In the genomic region with DNA sequence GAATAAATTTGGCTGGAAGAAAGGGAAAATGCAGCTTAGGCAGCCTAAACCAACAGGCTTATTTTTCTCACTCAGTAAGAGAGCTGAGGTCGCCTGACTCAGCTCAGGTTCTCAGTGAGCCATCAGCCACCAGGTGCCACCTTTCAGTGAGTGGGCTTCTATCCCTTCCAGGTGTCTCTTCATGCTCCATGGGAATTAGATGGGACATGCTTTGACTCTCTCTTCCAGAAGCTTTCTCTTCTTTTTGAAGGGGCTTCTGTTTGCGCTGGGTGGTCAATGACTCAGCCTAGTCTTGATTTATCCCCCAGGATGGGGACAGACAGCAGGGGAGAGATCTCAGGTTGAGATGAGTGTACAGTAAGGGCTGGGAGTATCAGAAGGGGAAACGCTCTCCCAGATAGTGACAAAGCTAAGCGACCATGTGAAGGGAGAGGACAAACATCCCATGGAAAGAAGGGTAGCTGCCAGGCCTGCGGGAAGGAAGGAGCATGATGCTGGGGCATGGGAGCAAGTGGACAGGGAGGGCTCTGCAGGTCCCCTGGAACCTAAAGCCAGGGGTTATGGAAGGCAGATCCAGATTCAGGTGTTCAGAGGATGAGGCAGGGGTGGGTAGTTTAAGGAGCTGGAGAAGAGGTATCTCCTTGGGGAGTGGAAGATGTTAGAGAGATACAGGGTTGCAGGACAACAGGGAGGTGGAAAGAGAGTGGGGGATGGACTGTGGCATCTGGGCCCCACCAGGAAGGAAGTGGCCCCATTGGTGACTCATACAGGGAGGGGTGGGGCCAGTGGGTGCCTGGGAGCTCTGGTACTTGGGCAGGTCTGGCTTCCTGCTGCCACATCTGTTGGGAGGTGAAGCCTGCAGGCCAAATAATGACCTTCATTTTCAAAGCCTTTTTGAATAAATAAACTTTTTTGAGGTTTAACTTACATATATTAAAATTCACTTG, we compare ENCODE assay signal across 8 cellular contexts. TPM values are rescaled to one million over a fixed set of nuclear protein-coding genes. Genes with fewer than 3 reads are reported as not detected.
A peak's percentile ranks its signal among the peaks of the same experiment; 100 is the strongest.
DNase-seq lines count a peak whose midpoint lies in the region; ATAC-seq and TF ChIP-seq lines count a peak whose summit lies in the region.

No MANE protein-coding gene starts in this region.

- TF ChIP-seq CTCF in CD14-positive monocyte (IDR thresholded peaks at IDR 0.05) (peak; percentile 19), hepatocyte (IDR thresholded peaks at IDR 0.05; ENCODE audit: poor library complexity) (no peak)

- H3K27me3 ChIP-seq in hepatocyte, result no peaks in the 10 kb centered on the region

- WGBS in hepatocyte (ENCODE audit: low lambda C conversion rate, missing lambda C conversion rate), result 95% methylated on average over 5 of the region's 5 CpGs

- intact Hi-C loops in CD14-positive monocyte (cut with micrococcal nuclease), result loop anchor here (10.0 kb wide), 2 partner anchors 54 to 206 kb away; partner anchors contain the start of genes H2AZ2 (in 1 of the 2) and TMED4 (in 1 of the 2)

- H3K9ac ChIP-seq in SK-N-MC (ENCODE audit: insufficient read length), result no peak overlapping the region

- peak overlapping the region; percentile 100 for H3K27ac Mint-ChIP-seq in CD14-positive monocyte
- H3K27ac Mint-ChIP-seq in activated naive CD8-positive, alpha-beta T cell, result peak overlapping the region; percentile 100

- peaks cover 40% of the 10 kb centered on the region for H3K79me2 ChIP-seq in hepatocyte

- H3K9me3 ChIP-seq in SK-N-MC (ENCODE audit: low read depth, low read length) (no peaks in the 10 kb centered on the region), hepatocyte (ENCODE audit: low read depth) (no peaks in the 10 kb centered on the region)

- peak; percentile 51 for ATAC-seq in HG03378 (IDR thresholded peaks at IDR 0.05; ENCODE audit: unreplicated experiment)

- no peaks in the 10 kb centered on the region for H3K9me3 Mint-ChIP-seq in CD14-positive monocyte
- H3K9me3 Mint-ChIP-seq in activated naive CD8-positive, alpha-beta T cell (ENCODE audit: low read depth), result no peaks in the 10 kb centered on the region

- H3K4me2 ChIP-seq in hepatocyte, result peak overlapping the region; percentile 39

- no peaks in the 10 kb centered on the region for H3K27me3 Mint-ChIP-seq in CD14-positive monocyte (ENCODE audit: low read depth in 3 of 3)
- no peaks in the 10 kb centered on the region for H3K27me3 Mint-ChIP-seq in activated naive CD8-positive, alpha-beta T cell

- DNase-seq in CD14-positive monocyte (ENCODE audit: low spot score), result peak; percentile 95
- peak; percentile 84 for DNase-seq in GM19238 (ENCODE audit: insufficient read length, low spot score)
- DNase-seq in SK-N-MC (ENCODE audit: low read depth, low spot score), result no peak
- peak; percentile 83 for DNase-seq in hepatocyte (ENCODE audit: low spot score)
- peak; percentile 89 for DNase-seq in stimulated activated CD4-positive, alpha-beta T cell treated with anti-CD3 and anti-CD28 coated beads, Interleukin-15, amount 100 ng/mL, for 24 hours
- no peak for DNase-seq in NCI-H1092 treated with DMSO at 0.1 percent for 48 hours (lab: John Stamatoyannopoulos, UW)

- no peak overlapping the region for H2AFZ ChIP-seq in hepatocyte

- peak overlapping the region; percentile 60 for H3K4me3 ChIP-seq in SK-N-MC
- no peak overlapping the region for H3K4me3 ChIP-seq in hepatocyte

- H3K4me1 ChIP-seq in hepatocyte (ENCODE audit: insufficient read depth), result peaks cover 58% of the 10 kb centered on the region

- no peaks in the 10 kb centered on the region for H3K9me2 ChIP-seq in hepatocyte (replicated peaks; ENCODE audit: insufficient read depth)

- peak overlapping the region; percentile 92 for H3K27ac ChIP-seq in SK-N-MC
- peak overlapping the region; percentile 96 for H3K27ac ChIP-seq in hepatocyte

- H3K36me3 ChIP-seq in SK-N-MC (ENCODE audit: insufficient read depth, low read length), result no peaks in the 10 kb centered on the region
- no peaks in the 10 kb centered on the region for H3K36me3 ChIP-seq in hepatocyte (replicated peaks; ENCODE audit: insufficient read depth, low read depth)

- H4K20me1 ChIP-seq in hepatocyte (ENCODE audit: insufficient read depth, poor library complexity, severe bottlenecking), result no peaks in the 10 kb centered on the region

- peaks cover 20 to 45% of the 10 kb centered on the region in 2 donors for H3K36me3 Mint-ChIP-seq in CD14-positive monocyte
- H3K36me3 Mint-ChIP-seq in activated naive CD8-positive, alpha-beta T cell, result peaks cover 3% of the 10 kb centered on the region

- H3K4me3 Mint-ChIP-seq in CD14-positive monocyte, result peak overlapping the region; percentile 66 to 86
- peak overlapping the region; percentile 82 for H3K4me3 Mint-ChIP-seq in activated naive CD8-positive, alpha-beta T cell

- H3K4me1 Mint-ChIP-seq in CD14-positive monocyte, result peaks cover 66% of the 10 kb centered on the region
- H3K4me1 Mint-ChIP-seq in activated naive CD8-positive, alpha-beta T cell (ENCODE audit: low read depth), result peaks cover 69% of the 10 kb centered on the region

RNA-seq across cellular contexts. Expression of gene OGDH, which starts 32.5 kb away (rescaled TPM):
- 10 to 100 TPM; 41.0 to 49.9 TPM for polyA plus RNA-seq in CD14-positive monocyte
- 61.1 and 65.3 TPM in 2 replicates for total RNA-seq in hepatocyte
- polyA plus RNA-seq in hepatocyte, result 38.8 and 40.8 TPM in 2 replicates

RNA-seq across cellular contexts. Expression of gene TMED4, which starts 56.9 kb away (rescaled TPM):
- polyA plus RNA-seq in CD14-positive monocyte (10 to 100 TPM; 45.7 to 49.0 TPM), hepatocyte (86.7 and 94.3 TPM in 2 replicates)
- total RNA-seq in hepatocyte, result 239 and 245 TPM in 2 replicates

Comparison
In these comparisons a context has a peak if more than half of its experiments do, and no peak if none do; other contexts are left out.
1. DNase-seq: peak in CD14-positive monocyte (single experiment), GM19238 (single experiment), hepatocyte (single experiment) and stimulated activated CD4-positive, alpha-beta T cell treated with anti-CD3 and anti-CD28 coated beads, Interleukin-15, amount 100 ng/mL, for 24 hours (single experiment); none in SK-N-MC (single experiment) and NCI-H1092 treated with DMSO at 0.1 percent for 48 hours (single experiment).